In genomic region chr3:53299611-53300023, GRCh38 we compare ENCODE assay signal across 8 cellular contexts. TPM values are rescaled to one million over a fixed set of nuclear protein-coding genes. Genes with fewer than 3 reads are reported as not detected.
A peak's percentile ranks its signal among the peaks of the same experiment; 100 is the strongest.
DNase-seq lines count a peak whose midpoint lies in the region; FAIRE-seq and TF ChIP-seq lines count a peak whose summit lies in the region.
"Not testable (repeated sequence)": the region's sequence is repeated elsewhere in the genome, so short reads cannot be mapped to it uniquely, and the experiment has no call there.

No MANE protein-coding gene starts in this region.

- not testable (repeated sequence) for H3K27me3 Mint-ChIP-seq in activated CD4-positive, alpha-beta T cell treated with anti-CD3 and anti-CD28 coated beads, Interleukin-2, amount 10 ng/mL, durations not matched to agents 7 days and 5 days; endothelial cell (ENCODE audit: unreplicated experiment)

- not testable (repeated sequence) for H3K27ac Mint-ChIP-seq in activated CD4-positive, alpha-beta T cell treated with anti-CD3 and anti-CD28 coated beads, Interleukin-2, amount 10 ng/mL, durations not matched to agents 7 days and 5 days; endothelial cell (ENCODE audit: unreplicated experiment)

- H3K36me3 ChIP-seq in Karpas-422 (ENCODE audit: insufficient read depth, low read length) (peaks cover 11% of the 10 kb centered on the region; the same call in 1 of the 2 replicates), kidney (ENCODE audit: control insufficient read depth in 1 of 2, insufficient read depth in 2 of 2, low read length in 2 of 2) (peaks cover 19 to 21% of the 10 kb centered on the region in 2 donors)
- H3K36me3 ChIP-seq in rectal smooth muscle tissue (ENCODE audit: control insufficient read depth, insufficient read depth, low read length), result not testable (repeated sequence)

- CTCF ChIA-PET in activated CD4-positive, alpha-beta T cell treated with anti-CD3 and anti-CD28 coated beads, Interleukin-2, amount 10 ng/mL, durations not matched to agents 7 days and 5 days (lab: Charles Lee), result interaction anchor here (1.5 kb wide), 1 partner anchor 12 kb away, joined by 3 read pairs; no protein-coding TSS in a partner anchor

- POLR2A ChIA-PET in activated CD4-positive, alpha-beta T cell treated with anti-CD3 and anti-CD28 coated beads, Interleukin-2, amount 10 ng/mL, durations not matched to agents 7 days and 5 days (lab: Charles Lee), result not testable (repeated sequence)

- not testable (repeated sequence) for H3K4me3 Mint-ChIP-seq in activated CD4-positive, alpha-beta T cell treated with anti-CD3 and anti-CD28 coated beads, Interleukin-2, amount 10 ng/mL, durations not matched to agents 7 days and 5 days; endothelial cell (ENCODE audit: unreplicated experiment)

- not testable (repeated sequence) for H3K4me2 ChIP-seq in Karpas-422 (ENCODE audit: low read depth, low read length, poor library complexity, severe bottlenecking)

- H3K9me3 ChIP-seq in Karpas-422 (ENCODE audit: low read length); kidney (ENCODE audit: control insufficient read depth in 1 of 2, low read length in 2 of 2): not testable (repeated sequence)

- not testable (repeated sequence) for H3K4me1 ChIP-seq in Karpas-422 (ENCODE audit: low read length); kidney (ENCODE audit: control insufficient read depth in 1 of 2, insufficient read depth in 1 of 2, low read depth in 1 of 2, low read length in 2 of 2); rectal smooth muscle tissue (ENCODE audit: control insufficient read depth, insufficient read depth, low read length)

- H3K4me1 Mint-ChIP-seq in activated CD4-positive, alpha-beta T cell treated with anti-CD3 and anti-CD28 coated beads, Interleukin-2, amount 10 ng/mL, durations not matched to agents 7 days and 5 days; endothelial cell (ENCODE audit: unreplicated experiment): not testable (repeated sequence)

- not testable (repeated sequence) for H4K20me1 ChIP-seq in Karpas-422 (ENCODE audit: insufficient read depth, low read depth, low read length)

- DNase-seq in AG09309 (ENCODE audit: low read depth) (peak; percentile 21), GM12891 (ENCODE audit: insufficient read length, low spot score) (peak; percentile 18), Karpas-422 (peak; percentile 87), NOMO-1 treated with DMSO at 0.1 percent for 48 hours (lab: John Stamatoyannopoulos, UW; ENCODE audit: unreplicated experiment) (peak; percentile 79)
- DNase-seq in activated CD4-positive, alpha-beta T cell treated with anti-CD3 and anti-CD28 coated beads, Interleukin-2, amount 10 ng/mL, durations not matched to agents 7 days and 5 days, result peak; percentile 24
- DNase-seq in endothelial cell (ENCODE audit: low spot score); kidney: not testable (repeated sequence)

- not testable (repeated sequence) for TF ChIP-seq POLR2A in GM12891 (IDR thresholded peaks at IDR 0.05; ENCODE audit: low read depth, low read length)

- H3K27me3 ChIP-seq in Karpas-422 (ENCODE audit: low read length); rectal smooth muscle tissue (ENCODE audit: control insufficient read depth, insufficient read depth, low read length): not testable (repeated sequence)

- H2AFZ ChIP-seq in Karpas-422 (ENCODE audit: low read length), result not testable (repeated sequence)

- not testable (repeated sequence) for H3K79me2 ChIP-seq in Karpas-422 (ENCODE audit: low read length)

- not testable (repeated sequence) for H3K27ac ChIP-seq in Karpas-422 (ENCODE audit: low read length); kidney (ENCODE audit: low read depth in 2 of 2, low read length in 2 of 2)
- peak overlapping the region; percentile 30 for H3K27ac ChIP-seq in rectal smooth muscle tissue (ENCODE audit: low read depth, low read length)

- peak; percentile 97 for FAIRE-seq in GM12891 (lab: Jason Lieb, UNC)
- peak; percentile 97 for FAIRE-seq in kidney (lab: Jason Lieb, UNC)

- not testable (repeated sequence) for H3K9me3 Mint-ChIP-seq in activated CD4-positive, alpha-beta T cell treated with anti-CD3 and anti-CD28 coated beads, Interleukin-2, amount 10 ng/mL, durations not matched to agents 7 days and 5 days; endothelial cell (ENCODE audit: unreplicated experiment)

- peaks cover 24% of the 10 kb centered on the region for H3K36me3 Mint-ChIP-seq in activated CD4-positive, alpha-beta T cell treated with anti-CD3 and anti-CD28 coated beads, Interleukin-2, amount 10 ng/mL, durations not matched to agents 7 days and 5 days (ENCODE audit: low read depth)
- not testable (repeated sequence) for H3K36me3 Mint-ChIP-seq in endothelial cell (ENCODE audit: low read depth, unreplicated experiment)

- H3K9ac ChIP-seq in Karpas-422 (ENCODE audit: low read length); kidney (ENCODE audit: low read length in 2 of 2); rectal smooth muscle tissue (ENCODE audit: low read length): not testable (repeated sequence)

- intact Hi-C loops in kidney (cut with DNase I), result not testable (repeated sequence)

- not testable (repeated sequence) for H3K4me3 ChIP-seq in AG09309 (ENCODE audit: control insufficient read depth, low read depth, low read length); Karpas-422 (ENCODE audit: low read length); kidney (ENCODE audit: low read length in 2 of 2); rectal smooth muscle tissue (ENCODE audit: low read length)

- TF ChIP-seq CTCF in AG09309 (IDR thresholded peaks at IDR 0.05; ENCODE audit: control insufficient read depth, insufficient read depth, low read depth, low read length, missing control alignments), result peak; percentile 75
- peak; percentile 82 for TF ChIP-seq CTCF in endothelial cell (IDR thresholded peaks at IDR 0.05; ENCODE audit: unreplicated experiment)
- TF ChIP-seq CTCF in kidney (IDR thresholded peaks at IDR 0.05; ENCODE audit: borderline replicate concordance, extremely low read depth, insufficient read depth), result peak; percentile 89

- not testable (repeated sequence) for H3K9me2 ChIP-seq in Karpas-422 (replicated peaks; ENCODE audit: insufficient read depth, low read length)

RNA-seq across cellular contexts. Expression of gene TKT, which starts 43.8 kb away (rescaled TPM):
- polyA plus RNA-seq in GM12891 (2012; ENCODE audit: low read depth, missing spikeins), result 189 TPM
- 377 and 455 TPM in 2 replicates for total RNA-seq in Karpas-422 (2014; rRNA removed; shearing (Covaris generic); ENCODE audit: low replicate concordance)
- 100 to 1,000 TPM; 224 to 228 TPM for total RNA-seq in activated CD4-positive, alpha-beta T cell treated with anti-CD3 and anti-CD28 coated beads, Interleukin-2, amount 10 ng/mL, durations not matched to agents 7 days and 5 days
- total RNA-seq in endothelial cell (ENCODE audit: unreplicated experiment) (305 TPM), kidney (182 TPM)
- 224 TPM for polyA plus RNA-seq in kidney (ENCODE audit: insufficient read depth, low read depth, low replicate concordance)

RNA-seq across cellular contexts. Expression of gene DCP1A, which starts 47.7 kb away (rescaled TPM):
- 5.8 TPM for polyA plus RNA-seq in GM12891 (2012; ENCODE audit: low read depth, missing spikeins)
- 16.6 and 29.8 TPM in 2 replicates for total RNA-seq in Karpas-422 (2014; rRNA removed; shearing (Covaris generic); ENCODE audit: low replicate concordance)
- 10 to 100 TPM; 27.6 to 30.4 TPM for total RNA-seq in activated CD4-positive, alpha-beta T cell treated with anti-CD3 and anti-CD28 coated beads, Interleukin-2, amount 10 ng/mL, durations not matched to agents 7 days and 5 days
- total RNA-seq in endothelial cell (ENCODE audit: unreplicated experiment) (33.8 TPM), kidney (21.0 TPM)
- 4.9 TPM for polyA plus RNA-seq in kidney (ENCODE audit: insufficient read depth, low read depth, low replicate concordance)
